ENCODE assay signal across 8 cellular contexts in the genomic region with DNA sequence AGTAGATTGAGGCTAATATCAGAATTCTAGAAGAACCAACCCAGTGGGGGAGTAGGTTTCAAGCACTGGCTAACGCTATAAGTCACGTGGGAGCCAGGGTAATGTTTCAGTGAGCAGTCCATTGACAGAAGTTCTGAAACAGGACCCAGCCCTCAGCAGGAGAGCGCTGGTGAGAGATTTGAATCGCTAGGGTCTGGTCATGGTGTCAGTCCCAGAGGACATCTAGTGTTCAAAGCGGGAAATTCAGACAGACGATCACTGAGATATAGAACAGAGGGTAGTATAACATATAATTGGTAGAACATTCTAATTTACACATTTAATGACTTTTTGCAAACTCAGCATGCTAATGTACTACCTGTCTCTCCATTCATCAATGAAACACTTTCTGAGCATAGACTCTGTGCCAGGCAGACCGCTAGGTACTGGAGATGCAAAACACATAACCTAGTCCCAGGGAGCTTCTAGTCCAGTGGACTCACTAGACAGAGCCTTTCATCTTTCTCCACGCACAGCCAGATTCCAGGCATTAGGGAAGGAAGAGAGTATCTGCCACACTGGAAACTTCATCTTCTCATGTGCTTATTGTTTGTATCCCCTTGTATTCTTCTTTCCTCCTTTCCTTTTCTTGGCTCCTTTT. TPM values are rescaled to one million over a fixed set of nuclear protein-coding genes. Genes with fewer than 3 reads are reported as not detected.
DNase-seq lines count a peak whose midpoint lies in the region; ATAC-seq and TF ChIP-seq lines count a peak whose summit lies in the region.

No MANE protein-coding gene starts in this region.

- H3K36me3 Mint-ChIP-seq in immature natural killer cell: no peaks in the 10 kb centered on the region

- no peak overlapping the region for H3K4me2 ChIP-seq in KMS-11

- no peaks in the 10 kb centered on the region for H3K4me1 ChIP-seq in KMS-11 (ENCODE audit: low read depth, poor library complexity, severe bottlenecking)
- H3K4me1 ChIP-seq in spleen: peaks cover 0 to 18% (median 7%) of the 10 kb centered on the region in 6 donors

- ATAC-seq in GM21786 (IDR thresholded peaks at IDR 0.05; ENCODE audit: unreplicated experiment): peak; percentile 90

- TF ChIP-seq POLR2A in spleen (IDR thresholded peaks at IDR 0.05): no peak

- H3K4me3 ChIP-seq in KMS-11 (IDR thresholded peaks at IDR 0.05; ENCODE audit: insufficient read depth, low read depth, low read length) (no peak overlapping the region), spleen (no peak overlapping the region)

- peak; percentile 77 for TF ChIP-seq CTCF in GM12872 (IDR thresholded peaks at IDR 0.05; ENCODE audit: insufficient read depth, low read depth, low read length)
- TF ChIP-seq CTCF in KMS-11 (conservative IDR thresholded peaks at IDR 0.05; ENCODE audit: low read depth, low read length): peak; percentile 56
- peak; percentile 59 to 94 (median 79) for TF ChIP-seq CTCF in spleen (IDR thresholded peaks at IDR 0.05 in 8 of 11, conservative IDR thresholded peaks at IDR 0.05 in 3 of 11)

- no peaks in the 10 kb centered on the region for H3K9me3 ChIP-seq in spleen

- H3K4me1 Mint-ChIP-seq in immature natural killer cell: no peaks in the 10 kb centered on the region

- intact Hi-C loops in spleen (cut with DNase I; ENCODE audit: low total_unique reads): loop anchor here (2.0 to 5.0 kb wide), 2 partner anchors 117 to 157 kb away; no protein-coding TSS in a partner anchor

- H2AFZ ChIP-seq in KMS-11 (ENCODE audit: low read depth): no peak overlapping the region

- no peaks in the 10 kb centered on the region for H3K9me3 Mint-ChIP-seq in immature natural killer cell

- no peak overlapping the region for H3K27ac Mint-ChIP-seq in immature natural killer cell

- H3K9ac ChIP-seq in KMS-11: no peak overlapping the region

- H3K36me3 ChIP-seq in KMS-11 (ENCODE audit: insufficient read depth) (no peaks in the 10 kb centered on the region), spleen (no peaks in the 10 kb centered on the region)

- WGBS in spleen, 5 donors: 15 to 21% (median 19%) methylated on average over 8 of the region's 8 CpGs

- H3K27me3 Mint-ChIP-seq in immature natural killer cell (ENCODE audit: low read depth in 3 of 3): peaks cover 4 to 10% (median 8%) of the 10 kb centered on the region in 3 donors

- DNase-seq in SK-N-DZ (ENCODE audit: low spot score) (peak; percentile 25), brain pericyte (ENCODE audit: low read depth, low spot score) (peak; percentile 27), immature natural killer cell (peak; percentile 38 to 53 (median 51)), spleen (peak; percentile 77), amniotic stem cell (lab: John Stamatoyannopoulos, UW) (no peak)

- H3K27me3 ChIP-seq in KMS-11 (ENCODE audit: insufficient read depth, low read depth) (no peaks in the 10 kb centered on the region), spleen (replicated peaks in 1 of 7) (peaks cover 0 to 21% (median 0%) of the 10 kb centered on the region in 7 donors)

- no peaks in the 10 kb centered on the region for H4K20me1 ChIP-seq in KMS-11 (ENCODE audit: insufficient read depth)

- H3K79me2 ChIP-seq in KMS-11 (ENCODE audit: insufficient read depth, low read depth): no peaks in the 10 kb centered on the region

- H3K27ac ChIP-seq in KMS-11: no peak overlapping the region
- no peak overlapping the region for H3K27ac ChIP-seq in spleen

- no peak overlapping the region for H3K4me3 Mint-ChIP-seq in immature natural killer cell

RNA-seq across cellular contexts. Expression of a gene that starts 35.4 kb away (rescaled TPM):
- polyA plus RNA-seq in SK-N-DZ (2014; cell fraction: cytosol; rRNA removed): not detected in 2 replicates
- polyA plus RNA-seq in SK-N-DZ (2014; cell fraction: nucleus; rRNA removed): not detected in 2 replicates
- not detected for polyA plus RNA-seq in immature natural killer cell
- 10 to 100 TPM in 2 of 7 donors, 1 to 10 TPM in 5; 1.4 to 24.0 (median 2.7) TPM for total RNA-seq in spleen
- 1 to 10 TPM in 2 of 3 donors, under 1 TPM in 1; 0.62 to 2.8 (median 2.4) TPM for polyA plus RNA-seq in spleen

RNA-seq across cellular contexts. Expression of a gene that starts 53.1 kb away (rescaled TPM):
- polyA plus RNA-seq in SK-N-DZ (2014; cell fraction: cytosol; rRNA removed): not detected in 2 replicates
- polyA plus RNA-seq in SK-N-DZ (2014; cell fraction: nucleus; rRNA removed): not detected in 2 replicates
- polyA plus RNA-seq in immature natural killer cell (under 1 TPM in 1 of 3 donors, not detected in 2; 0.49 TPM), spleen (100 to 1,000 TPM in 1 of 3 donors, 10 to 100 TPM in 2; 61.9 to 151 (median 79.0) TPM)
- 100 to 1,000 TPM; 145 to 497 (median 339) TPM for total RNA-seq in spleen

Comparison
In these comparisons a context has a peak if more than half of its experiments do, and no peak if none do; other contexts are left out.
1. RNA of a gene that starts 53.1 kb away (polyA plus RNA-seq): 61.9 to 151 TPM in spleen; 0.49 TPM in immature natural killer cell; every median in the first group is over 10 times any median in the second.
2. Peak in every context shown above with its lines, with median percentiles within 50 percentile points of each other: CTCF ChIP-seq.